2 cellular contexts compared by ENCODE assay signal in the genomic region with DNA sequence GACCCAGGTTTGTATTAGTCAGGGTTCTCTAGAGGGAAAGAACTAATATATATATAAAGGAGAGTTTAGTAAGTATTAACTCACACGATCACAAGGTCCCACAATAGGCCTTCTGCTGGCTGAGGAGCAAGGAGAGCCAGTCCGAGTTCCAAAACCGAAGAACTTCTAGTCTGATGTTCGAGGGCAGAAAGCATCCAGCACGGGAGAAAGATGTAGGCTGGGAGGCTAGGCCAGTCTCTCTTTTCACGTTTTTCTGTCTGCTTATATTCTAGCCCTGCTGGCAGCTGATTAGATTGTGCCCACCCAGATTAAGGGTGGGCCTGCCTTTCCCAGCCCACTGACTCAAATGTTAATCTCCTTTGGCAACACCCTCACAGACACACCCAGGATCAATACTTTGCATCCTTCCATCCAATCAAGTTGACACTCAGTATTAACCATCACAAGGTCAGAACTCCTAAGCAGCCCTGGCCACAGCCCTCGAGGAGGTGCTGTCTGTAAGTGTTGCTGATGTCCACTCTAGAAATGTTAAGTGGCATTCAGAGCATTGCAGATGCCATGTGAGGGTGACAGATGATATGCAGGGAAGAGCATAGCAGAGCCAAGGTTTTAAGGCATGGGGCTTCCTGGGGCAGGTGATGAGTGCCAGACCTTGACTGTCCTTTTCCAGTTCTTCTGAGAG. TPM values are rescaled to one million over a fixed set of nuclear protein-coding genes. Genes with fewer than 3 reads are reported as not detected.
"Had no signal": no experiment of that assay in that cellular context is flagged by ENCODE, and none has a peak within 500 bp of the region (broad histone marks: within the 10 kb centered on the region; RNA-seq: fewer than 3 reads in every experiment).

No MANE protein-coding gene starts in this region.

RNA-seq across cellular contexts. Expression of gene UNC5B, which starts 7.0 kb away (rescaled TPM):
- total RNA-seq: activated T-helper 2 cell treated with anti-CD3 and anti-CD28 coated beads, Interferon-gamma antibody, Interleukin-2, Interleukin-4, amounts not matched to agents 10 μg/mL and 5 μg/mL and 100 μg/mL, durations not matched to agents 14 hours and 24 hours and 36 hours; T-helper 2 cell treated with Interferon-gamma antibody and Interleukin-4, amounts not matched to agents 100 ng/mL and 5 ng/mL, for 36 hours had no signal
